Comparison of ENCODE assay signal across 18 cellular contexts in the genomic region with DNA sequence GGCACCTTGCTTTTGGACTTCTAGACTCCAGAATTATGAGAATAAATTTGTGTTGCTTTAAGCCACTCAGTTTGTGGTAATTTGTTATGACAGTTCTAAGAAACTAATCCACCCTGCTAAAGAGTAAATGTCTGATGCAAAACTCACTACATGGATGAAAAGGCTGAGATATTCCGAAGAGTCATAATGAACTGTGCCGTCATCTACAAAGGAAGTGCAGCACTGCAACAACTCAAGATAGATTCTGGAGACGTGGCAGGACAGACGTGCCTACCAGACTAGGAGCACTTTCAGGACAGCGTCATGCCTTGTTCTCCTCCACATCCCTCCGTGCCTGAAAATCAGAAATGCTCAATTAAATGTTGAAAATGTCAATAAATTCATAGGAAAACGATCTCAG. TPM values are rescaled to one million over a fixed set of nuclear protein-coding genes. Genes with fewer than 3 reads are reported as not detected.
A peak's percentile ranks its signal among the peaks of the same experiment; 100 is the strongest.
DNase-seq lines count a peak whose midpoint lies in the region; ATAC-seq and TF ChIP-seq lines count a peak whose summit lies in the region.
"Had no signal": no experiment of that assay in that cellular context is flagged by ENCODE, and none has a peak within 500 bp of the region (broad histone marks: within the 10 kb centered on the region; RNA-seq: fewer than 3 reads in every experiment).

No MANE protein-coding gene starts in this region.

- no peak overlapping the region for H3K4me2 ChIP-seq in smooth muscle cell
- H3K4me2 ChIP-seq: GM23338 had no signal

- H3K4me3 ChIP-seq in Panc1 (ENCODE audit: low read depth in 2 of 2, low read length in 2 of 2) (no peak overlapping the region), smooth muscle cell (no peak overlapping the region)
- H3K4me3 ChIP-seq: GM23338 had no signal

- no peaks in the 10 kb centered on the region for H4K20me1 ChIP-seq in smooth muscle cell (ENCODE audit: low read depth)

- H3K27me3 ChIP-seq in Panc1 (ENCODE audit: control insufficient read depth, insufficient read depth, low read length), result no peaks in the 10 kb centered on the region
- H3K27me3 ChIP-seq in smooth muscle cell (ENCODE audit: low read depth), result no peaks in the 10 kb centered on the region

- POLR2A ChIA-PET in Panc1 (lab: Charles Lee), result no interaction called here

- H3K27ac Mint-ChIP-seq in natural killer cell treated with Interleukin-12 subunit alpha and Interleukin-12 subunit beta and Interleukin-15 and Interleukin-18, amount 100 ng/mL, for 72 hours, result peak overlapping the region; percentile 54 to 63
- H3K27ac Mint-ChIP-seq in natural killer cell, result no peak overlapping the region
- H3K27ac Mint-ChIP-seq: CD4-positive, alpha-beta memory T cell; GM23338 had no signal

- 56% methylated on average over 7 of the region's 7 CpGs for WGBS in smooth muscle cell (ENCODE audit: low lambda C conversion rate)

- peaks cover 7 to 18% of the 10 kb centered on the region in 2 donors for H3K4me1 Mint-ChIP-seq in natural killer cell treated with Interleukin-12 subunit alpha and Interleukin-12 subunit beta and Interleukin-15 and Interleukin-18, amount 100 ng/mL, for 72 hours (ENCODE audit: low read depth in 2 of 2)
- no peaks in the 10 kb centered on the region for H3K4me1 Mint-ChIP-seq in natural killer cell
- H3K4me1 Mint-ChIP-seq: CD4-positive, alpha-beta memory T cell had no signal

- H3K27ac ChIP-seq in Panc1 (ENCODE audit: low read length), result peak overlapping the region; percentile 65; the same call in 1 of the 2 replicates
- H3K27ac ChIP-seq in smooth muscle cell (ENCODE audit: low read depth), result peak overlapping the region; percentile 47

- CTCF ChIA-PET in Panc1 (lab: Charles Lee), result no interaction called here

- H3K9me3 Mint-ChIP-seq in natural killer cell treated with Interleukin-12 subunit alpha and Interleukin-12 subunit beta and Interleukin-15 and Interleukin-18, amount 100 ng/mL, for 72 hours, result no peaks in the 10 kb centered on the region
- no peaks in the 10 kb centered on the region for H3K9me3 Mint-ChIP-seq in natural killer cell
- H3K9me3 Mint-ChIP-seq: CD4-positive, alpha-beta memory T cell; GM23338; H9 had no signal

- no peaks in the 10 kb centered on the region for H3K79me2 ChIP-seq in smooth muscle cell (ENCODE audit: low read depth)

- DNase-seq in natural killer cell treated with Interleukin-12 subunit alpha and Interleukin-12 subunit beta and Interleukin-15 and Interleukin-18, amount 100 ng/mL, for 72 hours (ENCODE audit: low spot score), result no peak
- DNase-seq in natural killer cell (no peak), Panc1 (ENCODE audit: low read depth, low spot score) (no peak), smooth muscle cell (lab: John Stamatoyannopoulos, UW; ENCODE audit: unreplicated experiment) (no peak), NCI-H2171 (lab: John Stamatoyannopoulos, UW) (no peak)
- DNase-seq: 8988T; C1 segment of cervical spinal cord; Calu3; CD4-positive, alpha-beta memory T cell; COR-L47; DMS53; DMS79 treated with DMSO at 0.1 percent for 48 hours; GF-D8; H9 had no signal

- no TSS peak for BruUV-seq in Panc1 (replicated peaks; lab: Mats Ljungman, UMichigan)

- no peak for TF ChIP-seq CTCF in natural killer cell (IDR thresholded peaks at IDR 0.05)
- TF ChIP-seq CTCF in Panc1 (IDR thresholded peaks at IDR 0.05), result no peak
- TF ChIP-seq CTCF in smooth muscle cell (IDR thresholded peaks at IDR 0.05; ENCODE audit: borderline replicate concordance, insufficient read depth, poor library complexity, severe bottlenecking), result no peak

- peak in 1 of 2 donors; percentile 84 for ATAC-seq in natural killer cell treated with Interleukin-12 subunit alpha and Interleukin-12 subunit beta and Interleukin-15 and Interleukin-18, amount 100 ng/mL, for 72 hours
- ATAC-seq in natural killer cell (no peak), Panc1 (no peak), GM21786 (IDR thresholded peaks at IDR 0.05; ENCODE audit: unreplicated experiment) (no peak), HG02759 (IDR thresholded peaks at IDR 0.05; ENCODE audit: unreplicated experiment) (no peak)
- ATAC-seq: GM23338, HCT116 had no signal

- peaks cover 4% of the 10 kb centered on the region for H3K36me3 Mint-ChIP-seq in natural killer cell treated with Interleukin-12 subunit alpha and Interleukin-12 subunit beta and Interleukin-15 and Interleukin-18, amount 100 ng/mL, for 72 hours
- no peaks in the 10 kb centered on the region for H3K36me3 Mint-ChIP-seq in natural killer cell
- H3K36me3 Mint-ChIP-seq: CD4-positive, alpha-beta memory T cell had no signal

- H3K27me3 Mint-ChIP-seq in natural killer cell treated with Interleukin-12 subunit alpha and Interleukin-12 subunit beta and Interleukin-15 and Interleukin-18, amount 100 ng/mL, for 72 hours, result no peaks in the 10 kb centered on the region
- H3K27me3 Mint-ChIP-seq in natural killer cell (ENCODE audit: low read depth in 2 of 2), result no peaks in the 10 kb centered on the region
- H3K27me3 Mint-ChIP-seq: CD4-positive, alpha-beta memory T cell had no signal

- H3K9me3 ChIP-seq in Panc1 (ENCODE audit: control insufficient read depth, insufficient read depth, low read depth, low read length), result peaks cover 5% of the 10 kb centered on the region; the same call in 1 of the 2 replicates
- no peaks in the 10 kb centered on the region for H3K9me3 ChIP-seq in smooth muscle cell (replicated peaks; ENCODE audit: low read depth)

- in situ Hi-C loops in Panc1 (cut with HindIII; ENCODE audit: low pct_unique_long_range_greater_than_20kb, low sequenced_read_pairs), result no loop called here

- peak overlapping the region; percentile 56 for H2AFZ ChIP-seq in smooth muscle cell (ENCODE audit: low read depth)
- H2AFZ ChIP-seq: GM23338 had no signal

- no peaks in the 10 kb centered on the region for H3F3A ChIP-seq in smooth muscle cell (ENCODE audit: low read depth)

- intact Hi-C loops in natural killer cell (cut with micrococcal nuclease) (no loop called here), Panc1 (cut with micrococcal nuclease; ENCODE audit: unreplicated experiment) (no loop called here)

- H3K36me3 ChIP-seq in Panc1 (ENCODE audit: control insufficient read depth, insufficient read depth, low read length) (no peaks in the 10 kb centered on the region), smooth muscle cell (ENCODE audit: low read depth) (no peaks in the 10 kb centered on the region)

- peak overlapping the region; percentile 60 for H3K4me3 Mint-ChIP-seq in natural killer cell treated with Interleukin-12 subunit alpha and Interleukin-12 subunit beta and Interleukin-15 and Interleukin-18, amount 100 ng/mL, for 72 hours
- H3K4me3 Mint-ChIP-seq in natural killer cell, result no peak overlapping the region
- H3K4me3 Mint-ChIP-seq: CD4-positive, alpha-beta memory T cell; GM23338; H9 had no signal

- H3K4me1 ChIP-seq in Panc1 (ENCODE audit: control insufficient read depth, insufficient read depth, low read length) (no peaks in the 10 kb centered on the region; the same call in 1 of the 2 replicates), smooth muscle cell (ENCODE audit: low read depth) (no peaks in the 10 kb centered on the region)

- no peak overlapping the region for H3K9ac ChIP-seq in smooth muscle cell (ENCODE audit: low read depth)

RNA-seq across cellular contexts. Expression of a gene that starts 24.4 kb away (rescaled TPM):
- 100 to 1,000 TPM; 131 to 243 TPM for total RNA-seq in natural killer cell treated with Interleukin-12 subunit alpha and Interleukin-12 subunit beta and Interleukin-15 and Interleukin-18, amount 100 ng/mL, for 72 hours
- total RNA-seq in natural killer cell (100 to 1,000 TPM; 186 to 315 (median 266) TPM), Panc1 (2021; ENCODE audit: unreplicated experiment) (187 TPM), smooth muscle cell (89.5 and 101 TPM in 2 replicates)
- polyA plus RNA-seq in Panc1 (2012; ENCODE audit: insufficient read length), result 155 TPM
- polyA plus RNA-seq in smooth muscle cell, result 40.3 and 44.5 TPM in 2 replicates

Comparison
In these comparisons a context has a peak if more than half of its experiments do, and no peak if none do; other contexts are left out.
1. H3K27ac Mint-ChIP-seq: peak in natural killer cell treated with Interleukin-12 subunit alpha and Interleukin-12 subunit beta and Interleukin-15 and Interleukin-18, amount 100 ng/mL, for 72 hours (2 of 2); none in natural killer cell (0 of 2).